20 cellular contexts compared by ENCODE assay signal in genomic region chrX:129461801-129462456, GRCh38.
DNase-seq lines count a peak whose midpoint lies in the region; ATAC-seq and TF ChIP-seq lines count a peak whose summit lies in the region.
"Had no signal": no experiment of that assay in that cellular context is flagged by ENCODE, and none has a peak within 500 bp of the region (broad histone marks: within the 10 kb centered on the region; RNA-seq: fewer than 3 reads in every experiment).

No MANE protein-coding gene starts in this region.

- intact Hi-C loops in left ventricle myocardium superior (cut with micrococcal nuclease) = no loop called here

- no peaks in the 10 kb centered on the region for H3K9me3 Mint-ChIP-seq in neural progenitor cell
- H3K9me3 Mint-ChIP-seq: CD4-positive, CD25-positive, alpha-beta regulatory T cell had no signal

- peaks cover 5% of the 10 kb centered on the region for H3K4me1 Mint-ChIP-seq in neural progenitor cell
- H3K4me1 Mint-ChIP-seq: CD4-positive, CD25-positive, alpha-beta regulatory T cell had no signal

- no peak overlapping the region for H3K4me3 Mint-ChIP-seq in neural progenitor cell
- H3K4me3 Mint-ChIP-seq: CD4-positive, CD25-positive, alpha-beta regulatory T cell had no signal

- no peaks in the 10 kb centered on the region for H3K79me2 ChIP-seq in neural progenitor cell (ENCODE audit: low read depth)

- H3K36me3 ChIP-seq in cardiac muscle cell = peaks cover 29% of the 10 kb centered on the region
- H3K36me3 ChIP-seq in neural progenitor cell = peaks cover 19% of the 10 kb centered on the region
- H3K36me3 ChIP-seq: BLaER1 had no signal

- DNase-seq in cardiac muscle cell (ENCODE audit: low read depth in 1 of 2, low spot score in 1 of 2) (no peak), left ventricle myocardium superior (no peak), RPMI8226 (peak; percentile 45), medulla oblongata (ENCODE audit: extremely low spot score) (peak; percentile 12), ecto neural progenitor cell (ENCODE audit: low spot score) (no peak), neural progenitor cell (ENCODE audit: low spot score) (no peak)
- DNase-seq in stimulated activated CD4-positive, alpha-beta T cell treated with anti-CD3 and anti-CD28 coated beads, Interleukin-12 subunit alpha, Interleukin-12 subunit beta, amount 100 ng/mL, for 4 hours = no peak
- DNase-seq: 8988T; CD4-positive, CD25-positive, alpha-beta regulatory T cell; NCI-H1092; NCI-H1417 treated with DMSO at 0.1 percent for 48 hours; NCI-H1694 treated with DMSO at 0.1 percent for 48 hours; NCI-H2081; NCI-H2227 treated with DMSO at 0.1 percent for 48 hours; NCI-H526 treated with DMSO at 0.1 percent for 48 hours; SHP77 had no signal

- H3K27ac ChIP-seq in cardiac muscle cell = peak overlapping the region; percentile 6
- no peak overlapping the region for H3K27ac ChIP-seq in neural progenitor cell
- H3K27ac ChIP-seq: BLaER1 had no signal

- H2AFZ ChIP-seq in neural progenitor cell (replicated peaks) = no peak overlapping the region

- H3K9me3 ChIP-seq in cardiac muscle cell (ENCODE audit: low read depth) = no peaks in the 10 kb centered on the region
- no peaks in the 10 kb centered on the region for H3K9me3 ChIP-seq in neural progenitor cell (ENCODE audit: low read depth)
- H3K9me3 ChIP-seq: BLaER1 had no signal

- no peak overlapping the region for H3K9ac ChIP-seq in neural progenitor cell
- H3K9ac ChIP-seq: BLaER1 had no signal

- no peaks in the 10 kb centered on the region for H3K27me3 ChIP-seq in cardiac muscle cell
- no peaks in the 10 kb centered on the region for H3K27me3 ChIP-seq in neural progenitor cell

- H3K4me3 ChIP-seq in cardiac muscle cell = no peak overlapping the region
- no peak overlapping the region for H3K4me3 ChIP-seq in neural progenitor cell
- H3K4me3 ChIP-seq: BLaER1 had no signal

- H3K36me3 Mint-ChIP-seq in neural progenitor cell = peaks cover 33% of the 10 kb centered on the region
- H3K36me3 Mint-ChIP-seq: CD4-positive, CD25-positive, alpha-beta regulatory T cell had no signal

- H3K4me1 ChIP-seq in cardiac muscle cell (ENCODE audit: low read depth) = no peaks in the 10 kb centered on the region
- H3K4me1 ChIP-seq in neural progenitor cell = no peaks in the 10 kb centered on the region
- H3K4me1 ChIP-seq: BLaER1 had no signal

- H3K27ac Mint-ChIP-seq in neural progenitor cell = no peak overlapping the region
- H3K27ac Mint-ChIP-seq: CD4-positive, CD25-positive, alpha-beta regulatory T cell had no signal

- no peaks in the 10 kb centered on the region for H3F3A ChIP-seq in neural progenitor cell (ENCODE audit: low read depth)

- H3K4me2 ChIP-seq in neural progenitor cell = no peak overlapping the region
- H3K4me2 ChIP-seq: BLaER1 had no signal

- TF ChIP-seq CTCF in cardiac muscle cell (IDR thresholded peaks at IDR 0.05; ENCODE audit: low read depth, low read length) (no peak), neural progenitor cell (IDR thresholded peaks at IDR 0.05) (no peak)

- no peak for ATAC-seq in left ventricle myocardium superior
- no peak for ATAC-seq in GM18498 (IDR thresholded peaks at IDR 0.05; ENCODE audit: unreplicated experiment)
- ATAC-seq: HepG2, PC-3 had no signal

- H4K20me1 ChIP-seq in neural progenitor cell (ENCODE audit: low read depth) = peaks cover 2% of the 10 kb centered on the region
- H4K20me1 ChIP-seq: BLaER1 had no signal

- H3K27me3 Mint-ChIP-seq in neural progenitor cell (ENCODE audit: insufficient read depth, low read depth) = no peaks in the 10 kb centered on the region
- H3K27me3 Mint-ChIP-seq: CD4-positive, CD25-positive, alpha-beta regulatory T cell had no signal

Comparison
In these comparisons a context has a peak if more than half of its experiments do, and no peak if none do; other contexts are left out.
1. DNase-seq: peak in RPMI8226 (single experiment) and medulla oblongata (single experiment); none in cardiac muscle cell (0 of 2), left ventricle myocardium superior (single experiment), ecto neural progenitor cell (single experiment), neural progenitor cell (single experiment) and stimulated activated CD4-positive, alpha-beta T cell treated with anti-CD3 and anti-CD28 coated beads, Interleukin-12 subunit alpha, Interleukin-12 subunit beta, amount 100 ng/mL, for 4 hours (single experiment).